16 cellular contexts compared by ENCODE assay signal in genomic region chr12:62714409-62715075, GRCh38.
A peak's percentile ranks its signal among the peaks of the same experiment; 100 is the strongest.
DNase-seq lines count a peak whose midpoint lies in the region; ATAC-seq, FAIRE-seq and TF ChIP-seq lines count a peak whose summit lies in the region.
"Had no signal": no experiment of that assay in that cellular context is flagged by ENCODE, and none has a peak within 500 bp of the region (broad histone marks: within the 10 kb centered on the region; RNA-seq: fewer than 3 reads in every experiment).

No MANE protein-coding gene starts in this region.

- FAIRE-seq in bronchial epithelial cell (lab: Jason Lieb, UNC): peak; percentile 7
- FAIRE-seq: GM12878, pancreas, TTC549 had no signal

- no peak for TF ChIP-seq CTCF in bronchial epithelial cell (IDR thresholded peaks at IDR 0.05; ENCODE audit: insufficient read depth, low read length, severe bottlenecking)
- no peak for TF ChIP-seq CTCF in suprapubic skin (IDR thresholded peaks at IDR 0.05)
- TF ChIP-seq CTCF in ascending aorta (IDR thresholded peaks at IDR 0.05): no peak

- H3K36me3 ChIP-seq in bronchial epithelial cell (ENCODE audit: control insufficient read depth, insufficient read depth, low read length) (no peaks in the 10 kb centered on the region), suprapubic skin (no peaks in the 10 kb centered on the region), ascending aorta (peaks cover 0 to under 1% of the 10 kb centered on the region in 2 donors)
- H3K36me3 ChIP-seq: pancreas, thoracic aorta had no signal

- H3K9me3 ChIP-seq in suprapubic skin (no peaks in the 10 kb centered on the region), ascending aorta (no peaks in the 10 kb centered on the region)
- H3K9me3 ChIP-seq: pancreas, thoracic aorta had no signal

- 65% methylated on average over 8 of the region's 10 CpGs for WGBS in suprapubic skin

- H3K4me1 ChIP-seq in suprapubic skin (peaks cover 8% of the 10 kb centered on the region), ascending aorta (peaks cover 0 to 4% of the 10 kb centered on the region in 2 donors)
- H3K4me1 ChIP-seq: pancreas had no signal

- no peaks in the 10 kb centered on the region for H3K27me3 ChIP-seq in bronchial epithelial cell (ENCODE audit: control insufficient read depth, insufficient read depth, low read length)
- no peaks in the 10 kb centered on the region for H3K27me3 ChIP-seq in suprapubic skin
- no peaks in the 10 kb centered on the region for H3K27me3 ChIP-seq in ascending aorta
- H3K27me3 ChIP-seq: pancreas had no signal

- ATAC-seq in HG02798 (IDR thresholded peaks at IDR 0.05; ENCODE audit: poor library complexity, unreplicated experiment): no peak
- ATAC-seq: GM12878 had no signal

- TF ChIP-seq POLR2A in suprapubic skin (IDR thresholded peaks at IDR 0.05): no peak

- H3K4me3 ChIP-seq in bronchial epithelial cell (ENCODE audit: low read depth, low read length) (no peak overlapping the region), suprapubic skin (no peak overlapping the region), ascending aorta (no peak overlapping the region)
- H3K4me3 ChIP-seq: GM12878, pancreas, thoracic aorta had no signal

- H3K27ac ChIP-seq in suprapubic skin (peak overlapping the region; percentile 43), ascending aorta (peak overlapping the region in 1 of 2 donors; percentile 31)
- H3K27ac ChIP-seq: pancreas, thoracic aorta had no signal

- TF ChIP-seq EP300 in suprapubic skin (IDR thresholded peaks at IDR 0.05): no peak

- DNase-seq in NCI-H1092 treated with DMSO at 0.1 percent for 48 hours (lab: John Stamatoyannopoulos, UW): peak; percentile 25
- no peak for DNase-seq in NCI-H1092 (lab: John Stamatoyannopoulos, UW)
- DNase-seq in bronchial epithelial cell (ENCODE audit: low read depth): no peak
- DNase-seq in left kidney (ENCODE audit: low read depth, low spot score): peak; percentile 76
- no peak for DNase-seq in suprapubic skin (ENCODE audit: low spot score in 2 of 2)
- DNase-seq in ascending aorta (ENCODE audit: low spot score in 2 of 2): no peak
- DNase-seq in effector CD8-positive, alpha-beta T cell (lab: John Stamatoyannopoulos, UW): no peak
- DNase-seq: glutamatergic neuron, KG1, NCI-H2171 treated with DMSO at 0.1 percent for 48 hours, pancreas, RPMI8226 had no signal

- intact Hi-C loops in ascending aorta (cut with DNase I): no loop called here

Comparison
In these comparisons a context has a peak if more than half of its experiments do, and no peak if none do; other contexts are left out.
1. DNase-seq: peak in NCI-H1092 treated with DMSO at 0.1 percent for 48 hours (single experiment) and left kidney (single experiment); none in NCI-H1092 (single experiment), bronchial epithelial cell (single experiment), suprapubic skin (0 of 2), ascending aorta (0 of 2) and effector CD8-positive, alpha-beta T cell (single experiment).